Comparison of ENCODE assay signal across 24 cellular contexts in the genomic region with DNA sequence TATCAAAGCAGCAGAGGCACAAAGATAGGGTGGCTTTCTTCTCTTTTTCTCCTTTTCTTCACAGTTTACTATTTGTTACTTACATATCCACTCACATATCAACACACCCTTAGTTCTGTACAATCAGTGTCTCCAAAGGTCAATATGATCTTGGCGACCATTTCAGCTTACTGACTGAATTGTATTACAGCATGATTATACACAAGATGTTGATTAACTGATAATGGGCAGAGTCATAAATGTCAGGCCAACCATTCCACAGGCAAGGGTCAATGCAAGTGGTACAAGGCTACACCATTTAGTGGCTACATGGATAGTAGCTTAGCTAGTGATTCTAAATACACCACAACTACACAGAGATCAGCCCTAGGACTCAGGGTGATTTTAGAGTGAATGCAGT. TPM values are rescaled to one million over a fixed set of nuclear protein-coding genes. Genes with fewer than 3 reads are reported as not detected.
DNase-seq lines count a peak whose midpoint lies in the region; FAIRE-seq and TF ChIP-seq lines count a peak whose summit lies in the region.
"Had no signal": no experiment of that assay in that cellular context is flagged by ENCODE, and none has a peak within 500 bp of the region (broad histone marks: within the 10 kb centered on the region; RNA-seq: fewer than 3 reads in every experiment).

No MANE protein-coding gene starts in this region.

- H3K4me2 ChIP-seq in neuronal stem cell (ENCODE audit: insufficient read depth, low read length, poor library complexity, severe bottlenecking) = no peak overlapping the region
- H3K4me2 ChIP-seq: neural progenitor cell had no signal

- no peak for TF ChIP-seq POLR2A in Peyer's patch (IDR thresholded peaks at IDR 0.05)
- TF ChIP-seq POLR2A in esophagus muscularis mucosa (IDR thresholded peaks at IDR 0.05; ENCODE audit: low read depth) = no peak
- TF ChIP-seq POLR2A in tibial nerve (IDR thresholded peaks at IDR 0.05) = no peak

- no peaks in the 10 kb centered on the region for H3K27me3 ChIP-seq in Peyer's patch
- H3K27me3 ChIP-seq in esophagus muscularis mucosa = no peaks in the 10 kb centered on the region
- H3K27me3 ChIP-seq in neutrophil = no peaks in the 10 kb centered on the region
- H3K27me3 ChIP-seq in tibial nerve = no peaks in the 10 kb centered on the region
- no peaks in the 10 kb centered on the region for H3K27me3 ChIP-seq in neuronal stem cell (ENCODE audit: control insufficient read depth in 3 of 3, insufficient read depth in 3 of 3, low read depth in 1 of 3, low read length in 3 of 3)
- H3K27me3 ChIP-seq: neural progenitor cell, SJSA1, spleen had no signal

- no peak overlapping the region for H3K23ac ChIP-seq in neuronal stem cell (ENCODE audit: low read depth, low read length, poor library complexity)

- intact Hi-C loops in esophagus muscularis mucosa (cut with DNase I) = no loop called here

- no peak for DNase-seq in Peyer's patch
- DNase-seq in esophagus muscularis mucosa (ENCODE audit: extremely low spot score) = no peak
- DNase-seq in tibial nerve (ENCODE audit: low spot score in 2 of 2) = no peak
- DNase-seq in stimulated activated CD4-positive, alpha-beta T cell treated with anti-CD3 and anti-CD28 coated beads, Interleukin-4, amount 100 ng/mL, for 4 hours = no peak
- DNase-seq in NOMO-1 (lab: John Stamatoyannopoulos, UW; ENCODE audit: unreplicated experiment in 2 of 2) = no peak
- DNase-seq in HTR-8/SVneo (ENCODE audit: insufficient read length, low spot score) = no peak
- DNase-seq in neuronal stem cell (ENCODE audit: low spot score) = no peak
- DNase-seq: activated CD4-positive, alpha-beta T cell treated with anti-CD3 and anti-CD28 coated beads, Interleukin-2, amount 50 U/mL, for 1 hour; activated CD8-positive, alpha-beta memory T cell treated with anti-CD3 and anti-CD28 coated beads, Interleukin-2, amount 50 U/mL, for 48 hours; activated effector memory CD4-positive, alpha-beta T cell treated with anti-CD3 and anti-CD28 coated beads, Interleukin-2, amount 50 U/mL, for 16 hours; CD8-positive, alpha-beta memory T cell; DND-41; foreskin fibroblast; KG1; NCI-H187 treated with DMSO at 0.1 percent for 48 hours; NCI-H2227 treated with DMSO at 0.1 percent for 48 hours; NCI-H82; PC-3; spleen; T-helper 2 cell had no signal

- H3K14ac ChIP-seq in neuronal stem cell (ENCODE audit: low read length) = no peak overlapping the region

- H3K4ac ChIP-seq in neuronal stem cell (ENCODE audit: low read length) = no peak overlapping the region

- H3K36me3 ChIP-seq in Peyer's patch = no peaks in the 10 kb centered on the region
- H3K36me3 ChIP-seq in esophagus muscularis mucosa = no peaks in the 10 kb centered on the region
- no peaks in the 10 kb centered on the region for H3K36me3 ChIP-seq in neutrophil
- no peaks in the 10 kb centered on the region for H3K36me3 ChIP-seq in tibial nerve
- no peaks in the 10 kb centered on the region for H3K36me3 ChIP-seq in neuronal stem cell (replicated peaks in 1 of 2; ENCODE audit: control insufficient read depth in 2 of 2, insufficient read depth in 2 of 2, low read length in 2 of 2)
- H3K36me3 ChIP-seq: neural progenitor cell, SJSA1, spleen had no signal

- no peak overlapping the region for H4K91ac ChIP-seq in neuronal stem cell (ENCODE audit: low read depth, low read length, poor library complexity)

- TF ChIP-seq CTCF in Peyer's patch (IDR thresholded peaks at IDR 0.05) (no peak), esophagus muscularis mucosa (IDR thresholded peaks at IDR 0.05) (no peak), neutrophil (IDR thresholded peaks at IDR 0.05) (no peak), tibial nerve (IDR thresholded peaks at IDR 0.05) (no peak)

- peak overlapping the region in 3 of 4 donors; percentile 15 to 41 (median 23) for H3K27ac ChIP-seq in Peyer's patch
- H3K27ac ChIP-seq in esophagus muscularis mucosa (replicated peaks in 1 of 4) = peak overlapping the region in 3 of 4 donors; percentile 7 to 25 (median 15)
- H3K27ac ChIP-seq in neutrophil = peak overlapping the region; percentile 75
- H3K27ac ChIP-seq in tibial nerve = peak overlapping the region in 3 of 4 donors; percentile 37 to 71 (median 70)
- H3K27ac ChIP-seq in neuronal stem cell (replicated peaks; ENCODE audit: low read length) = no peak overlapping the region
- H3K27ac ChIP-seq: neural progenitor cell, SJSA1 had no signal

- TF ChIP-seq EP300 in esophagus muscularis mucosa (IDR thresholded peaks at IDR 0.05) = no peak
- no peak for TF ChIP-seq EP300 in tibial nerve (IDR thresholded peaks at IDR 0.05)

- no peak overlapping the region for H3K9ac ChIP-seq in neuronal stem cell (ENCODE audit: low read depth, low read length, poor library complexity)
- H3K9ac ChIP-seq: neural progenitor cell had no signal

- H3K9me3 ChIP-seq in Peyer's patch = no peaks in the 10 kb centered on the region
- H3K9me3 ChIP-seq in esophagus muscularis mucosa = no peaks in the 10 kb centered on the region
- no peaks in the 10 kb centered on the region for H3K9me3 ChIP-seq in neutrophil
- no peaks in the 10 kb centered on the region for H3K9me3 ChIP-seq in tibial nerve
- peaks cover 0 to 2% of the 10 kb centered on the region in 2 donors for H3K9me3 ChIP-seq in neuronal stem cell (replicated peaks in 1 of 2; ENCODE audit: control insufficient read depth in 2 of 2, insufficient read depth in 1 of 2, low read depth in 1 of 2, low read length in 2 of 2)
- H3K9me3 ChIP-seq: SJSA1, spleen had no signal

- H2BK120ac ChIP-seq in neuronal stem cell (ENCODE audit: low read depth, low read length) = no peak overlapping the region

- no peak for FAIRE-seq in HTR-8/SVneo (lab: Jason Lieb, UNC)
- FAIRE-seq: H1 had no signal

- H4K8ac ChIP-seq in neuronal stem cell (ENCODE audit: low read depth, low read length) = no peak overlapping the region

- H2BK15ac ChIP-seq in neuronal stem cell (ENCODE audit: low read length) = no peak overlapping the region

- H3K18ac ChIP-seq in neuronal stem cell (ENCODE audit: low read length) = no peak overlapping the region

- H2AFZ ChIP-seq in neuronal stem cell (ENCODE audit: low read length) = no peak overlapping the region
- H2AFZ ChIP-seq: neural progenitor cell had no signal

- no peaks in the 10 kb centered on the region for H3K79me1 ChIP-seq in neuronal stem cell (ENCODE audit: low read depth, low read length)

- no peak overlapping the region for H2BK5ac ChIP-seq in neuronal stem cell (ENCODE audit: low read length)

- no peak overlapping the region for H3K4me3 ChIP-seq in Peyer's patch
- H3K4me3 ChIP-seq in esophagus muscularis mucosa = no peak overlapping the region
- no peak overlapping the region for H3K4me3 ChIP-seq in neutrophil (ENCODE audit: low read depth in 1 of 2, low read length in 1 of 2)
- no peak overlapping the region for H3K4me3 ChIP-seq in tibial nerve
- H3K4me3 ChIP-seq in neuronal stem cell (ENCODE audit: low read length in 2 of 2) = no peak overlapping the region
- H3K4me3 ChIP-seq: neural progenitor cell, SJSA1, spleen had no signal

- WGBS in esophagus muscularis mucosa = 86% methylated on average over 1 of the region's 1 CpG
- WGBS in tibial nerve, 2 donors = 30 to 44% methylated on average over 1 of the region's 1 CpG
- no CpG with 5 or more reads among the region's 1 CpG for WGBS in neuronal stem cell (ENCODE audit: extremely low coverage in 2 of 2, insufficient read length in 2 of 2, insufficient replicate concordance in 1 of 2), 2 donors

- H3K4me1 ChIP-seq in Peyer's patch = peaks cover 0 to 23% (median 5%) of the 10 kb centered on the region in 4 donors
- H3K4me1 ChIP-seq in esophagus muscularis mucosa = peaks cover 28 to 70% (median 57%) of the 10 kb centered on the region in 4 donors
- peaks cover 11 to 17% of the 10 kb centered on the region in 2 experiments for H3K4me1 ChIP-seq in neutrophil (ENCODE audit: control insufficient read depth in 1 of 2, insufficient read depth in 1 of 2, low read depth in 1 of 2, low read length in 1 of 2)
- peaks cover 0 to 65% (median 22%) of the 10 kb centered on the region in 4 donors for H3K4me1 ChIP-seq in tibial nerve
- H3K4me1 ChIP-seq in neuronal stem cell (ENCODE audit: control insufficient read depth in 2 of 2, insufficient read depth in 1 of 2, low read depth in 1 of 2, low read length in 2 of 2) = peaks cover 9 to 14% of the 10 kb centered on the region in 2 donors
- H3K4me1 ChIP-seq: SJSA1 had no signal

- no peak overlapping the region for H2AK5ac ChIP-seq in neuronal stem cell (ENCODE audit: low read depth, low read length)

- no peak overlapping the region for H2BK12ac ChIP-seq in neuronal stem cell (ENCODE audit: low read length)

RNA-seq across cellular contexts. Expression of a gene that starts 20.4 kb away (rescaled TPM):
- 100 to 1,000 TPM in 1 of 4 donors, 10 to 100 TPM in 3; 57.1 to 106 (median 86.3) TPM for total RNA-seq in Peyer's patch
- total RNA-seq in esophagus muscularis mucosa = 100 to 1,000 TPM in 1 of 4 donors, 10 to 100 TPM in 3; 78.7 to 102 (median 92.2) TPM
- 100 to 1,000 TPM in 3 of 4 donors, 10 to 100 TPM in 1; 72.5 to 152 (median 128) TPM for total RNA-seq in tibial nerve
- polyA plus RNA-seq in neuronal stem cell (2013, experiment 1 of 2) = 43.6 TPM
- 45.7 TPM for polyA plus RNA-seq in neuronal stem cell (2013, experiment 2 of 2)
